In the genomic region with DNA sequence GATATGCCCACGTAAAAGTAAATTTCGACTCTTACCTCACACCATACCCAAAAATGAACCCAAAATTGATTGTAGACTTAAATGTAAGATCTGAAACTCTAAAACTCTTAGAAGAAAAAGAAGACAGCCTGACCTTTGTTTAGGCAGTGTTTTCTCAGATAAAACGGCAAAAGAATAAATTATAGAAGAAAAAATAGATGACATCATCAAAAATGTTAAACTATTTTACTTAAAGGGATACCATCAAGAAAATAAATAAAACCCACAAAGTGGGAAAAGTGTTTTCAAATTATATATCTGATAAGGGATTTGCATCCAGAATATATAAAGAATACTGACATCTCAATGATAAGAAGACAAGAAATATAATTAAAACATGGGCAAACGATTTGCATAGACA, we compare ENCODE assay signal across 32 cellular contexts.
"Had no signal": no experiment of that assay in that cellular context is flagged by ENCODE, and none has a peak within 500 bp of the region (broad histone marks: within the 10 kb centered on the region; RNA-seq: fewer than 3 reads in every experiment).

No MANE protein-coding gene starts in this region.

- H3K4me1 ChIP-seq: ascending aorta, body of pancreas, breast epithelium, Peyer's patch, SJSA1 had no signal

- H3K36me3 ChIP-seq: ascending aorta, breast epithelium, Peyer's patch, SJSA1 had no signal

- H3K4me2 ChIP-seq: SK-N-SH had no signal

- H3K4me3 ChIP-seq: ascending aorta, body of pancreas, breast epithelium, Peyer's patch, SJSA1 had no signal

- DNase-seq: activated CD4-positive, alpha-beta T cell treated with anti-CD3 and anti-CD28 coated beads, Interleukin-2, amount 10 ng/mL, durations not matched to agents 24 days and 14 days; activated CD4-positive, alpha-beta T cell treated with anti-CD3 and anti-CD28 coated beads, Interleukin-2, amount 50 U/mL, for 48 hours; activated CD8-positive, alpha-beta T cell treated with anti-CD3 and anti-CD28 coated beads, Interleukin-2, amount 10 ng/mL, durations not matched to agents 7 days and 5 days; activated gamma-delta T cell; activated naive CD4-positive, alpha-beta T cell treated with Interleukin-2 at 50 U/mL for 16 hours; activated naive CD8-positive, alpha-beta T cell treated with anti-CD3 and anti-CD28 coated beads, Interleukin-2, amount 10 ng/mL, durations not matched to agents 7 days and 5 days; activated T-cell treated with anti-CD3 and anti-CD28 coated beads, Interleukin-2, amount 50 U/mL, for 24 hours; amygdala; body of pancreas; NCI-H1105 treated with DMSO at 0.1 percent for 48 hours; NCI-H1436; NCI-H1694; NCI-H1930; NCI-H2081 treated with DMSO at 0.1 percent for 48 hours; NCI-H226; NCI-H446 treated with DMSO at 0.1 percent for 48 hours; NCI-H524; NCI-H69; NCI-H82; PC-3; Peyer's patch; RPMI8226; SHP77 treated with DMSO at 0.1 percent for 48 hours; SK-N-SH had no signal

- H3K27ac Mint-ChIP-seq: activated CD4-positive, alpha-beta T cell treated with anti-CD3 and anti-CD28 coated beads, Interleukin-2, amount 10 ng/mL, durations not matched to agents 24 days and 14 days; activated CD8-positive, alpha-beta T cell treated with anti-CD3 and anti-CD28 coated beads, Interleukin-2, amount 10 ng/mL, durations not matched to agents 7 days and 5 days; activated naive CD4-positive, alpha-beta T cell treated with anti-CD3 and anti-CD28 coated beads, Interleukin-2, amount 50 U/mL, for 24 hours; activated naive CD8-positive, alpha-beta T cell treated with anti-CD3 and anti-CD28 coated beads, Interleukin-2, amount 10 ng/mL, durations not matched to agents 7 days and 5 days; activated T-cell treated with anti-CD3 and anti-CD28 coated beads, Interleukin-2, amount 50 U/mL, for 24 hours; activated T-helper 2 cell treated with anti-CD3 and anti-CD28 coated beads, Interferon-gamma antibody, Interleukin-2, Interleukin-4, amounts not matched to agents 10 μg/mL and 5 μg/mL and 100 μg/mL, durations not matched to agents 14 hours and 24 hours and 36 hours; T-helper 1 cell treated with Interleukin-12 subunit alpha and Interleukin-12 subunit beta and Interleukin-4 antibody, amounts not matched to agents 30 μg/mL and 1 μg/mL, for 36 hours; T-helper 2 cell treated with Interferon-gamma antibody and Interleukin-4, amounts not matched to agents 5 μg/mL and 100 μg/mL, for 36 hours had no signal

- H3K27me3 Mint-ChIP-seq: activated CD4-positive, alpha-beta T cell treated with anti-CD3 and anti-CD28 coated beads, Interleukin-2, amount 10 ng/mL, durations not matched to agents 24 days and 14 days; activated naive CD4-positive, alpha-beta T cell treated with anti-CD3 and anti-CD28 coated beads, Interleukin-2, amount 50 U/mL, for 24 hours; activated naive CD8-positive, alpha-beta T cell treated with anti-CD3 and anti-CD28 coated beads, Interleukin-2, amount 10 ng/mL, durations not matched to agents 7 days and 5 days; activated T-cell treated with anti-CD3 and anti-CD28 coated beads, Interleukin-2, amount 50 U/mL, for 24 hours had no signal

- H3K9me3 ChIP-seq: ascending aorta, body of pancreas, breast epithelium, Peyer's patch, SK-N-SH had no signal

- H3K27me3 ChIP-seq: ascending aorta, body of pancreas, breast epithelium, Peyer's patch, SJSA1 had no signal

- H3K36me3 Mint-ChIP-seq: activated naive CD4-positive, alpha-beta T cell treated with anti-CD3 and anti-CD28 coated beads, Interleukin-2, amount 50 U/mL, for 24 hours; activated naive CD8-positive, alpha-beta T cell treated with anti-CD3 and anti-CD28 coated beads, Interleukin-2, amount 10 ng/mL, durations not matched to agents 7 days and 5 days had no signal

- H3K9ac ChIP-seq: SK-N-SH had no signal

- H3K9me3 Mint-ChIP-seq: activated CD4-positive, alpha-beta T cell treated with anti-CD3 and anti-CD28 coated beads, Interleukin-2, amount 10 ng/mL, durations not matched to agents 24 days and 14 days; activated naive CD8-positive, alpha-beta T cell treated with anti-CD3 and anti-CD28 coated beads, Interleukin-2, amount 10 ng/mL, durations not matched to agents 7 days and 5 days; T-helper 1 cell treated with Interleukin-12 subunit alpha and Interleukin-12 subunit beta and Interleukin-4 antibody, amounts not matched to agents 30 μg/mL and 1 μg/mL, for 36 hours had no signal

- FAIRE-seq: TTC549 had no signal

- H3K4me1 Mint-ChIP-seq: activated CD4-positive, alpha-beta T cell treated with anti-CD3 and anti-CD28 coated beads, Interleukin-2, amount 10 ng/mL, durations not matched to agents 24 days and 14 days; activated naive CD4-positive, alpha-beta T cell treated with anti-CD3 and anti-CD28 coated beads, Interleukin-2, amount 50 U/mL, for 24 hours; activated naive CD8-positive, alpha-beta T cell treated with anti-CD3 and anti-CD28 coated beads, Interleukin-2, amount 10 ng/mL, durations not matched to agents 7 days and 5 days had no signal

- H3K4me3 Mint-ChIP-seq: activated CD4-positive, alpha-beta T cell treated with anti-CD3 and anti-CD28 coated beads, Interleukin-2, amount 10 ng/mL, durations not matched to agents 24 days and 14 days; activated CD8-positive, alpha-beta T cell treated with anti-CD3 and anti-CD28 coated beads, Interleukin-2, amount 10 ng/mL, durations not matched to agents 7 days and 5 days; activated naive CD4-positive, alpha-beta T cell treated with anti-CD3 and anti-CD28 coated beads, Interleukin-2, amount 50 U/mL, for 24 hours; activated naive CD8-positive, alpha-beta T cell treated with anti-CD3 and anti-CD28 coated beads, Interleukin-2, amount 10 ng/mL, durations not matched to agents 7 days and 5 days; activated T-cell treated with anti-CD3 and anti-CD28 coated beads, Interleukin-2, amount 50 U/mL, for 24 hours; T-helper 1 cell treated with Interleukin-12 subunit alpha and Interleukin-12 subunit beta and Interleukin-4 antibody, amounts not matched to agents 30 μg/mL and 1 μg/mL, for 36 hours; T-helper 2 cell treated with Interferon-gamma antibody and Interleukin-4, amounts not matched to agents 5 μg/mL and 100 μg/mL, for 36 hours had no signal

- ATAC-seq: activated CD8-positive, alpha-beta T cell treated with anti-CD3 and anti-CD28 coated beads, Interleukin-2, amount 10 ng/mL, durations not matched to agents 7 days and 5 days; body of pancreas; PC-3 had no signal

- H3K27ac ChIP-seq: ascending aorta, body of pancreas, breast epithelium, Peyer's patch, SJSA1 had no signal
